In genomic region chr5:135543151-135543818, GRCh38 we compare ENCODE assay signal across 13 cellular contexts. TPM values are rescaled to one million over a fixed set of nuclear protein-coding genes. Genes with fewer than 3 reads are reported as not detected.
DNase-seq lines count a peak whose midpoint lies in the region; ATAC-seq, FAIRE-seq and TF ChIP-seq lines count a peak whose summit lies in the region.
"Had no signal": no experiment of that assay in that cellular context is flagged by ENCODE, and none has a peak within 500 bp of the region (broad histone marks: within the 10 kb centered on the region; RNA-seq: fewer than 3 reads in every experiment).

No MANE protein-coding gene starts in this region.

- no peak for DNase-seq in activated T-cell treated with anti-CD3 and anti-CD28 coated beads, Interleukin-2, amount 50 U/mL, for 72 hours
- DNase-seq in activated T-cell treated with anti-CD3 and anti-CD28 coated beads, Interleukin-2, amount 50 U/mL, for 48 hours: no peak
- no peak for DNase-seq in activated T-helper 1 cell treated with anti-CD3 and anti-CD28 coated beads, Interleukin-12 subunit alpha, Interleukin-12 subunit beta, Interleukin-2, Interleukin-4 antibody, amounts not matched to agents 30 ng/mL and 10 ng/mL and 1 ng/mL, durations not matched to agents 14 hours and 24 hours and 36 hours (ENCODE audit: low spot score)
- DNase-seq in lower leg skin (ENCODE audit: low spot score in 2 of 2) (no peak), thoracic aorta (ENCODE audit: low spot score) (no peak), AG08396 (ENCODE audit: low spot score) (no peak), superior temporal gyrus (ENCODE audit: extremely low spot score) (no peak), pancreas (no peak)
- DNase-seq: DMS 273 treated with DMSO at 0.1 percent for 48 hours; NCI-H345; stimulated activated naive CD4-positive, alpha-beta T cell treated with Interleukin-2 at 50 U/mL for 16 hours had no signal

- no peak for FAIRE-seq in pancreas (lab: Jason Lieb, UNC)

- H3K9me3 ChIP-seq in thoracic aorta: no peaks in the 10 kb centered on the region
- no peaks in the 10 kb centered on the region for H3K9me3 ChIP-seq in pancreas

- no peak overlapping the region for H3K27ac Mint-ChIP-seq in activated T-cell treated with anti-CD3 and anti-CD28 coated beads, Interleukin-2, amount 50 U/mL, for 72 hours
- no peak overlapping the region for H3K27ac Mint-ChIP-seq in activated T-helper 1 cell treated with anti-CD3 and anti-CD28 coated beads, Interleukin-12 subunit alpha, Interleukin-12 subunit beta, Interleukin-2, Interleukin-4 antibody, amounts not matched to agents 30 ng/mL and 10 ng/mL and 1 ng/mL, durations not matched to agents 14 hours and 24 hours and 36 hours
- H3K27ac Mint-ChIP-seq: activated naive CD4-positive, alpha-beta T cell treated with anti-CD3 and anti-CD28 coated beads, Interleukin-2, amount 50 U/mL, for 72 hours had no signal

- peaks cover 14% of the 10 kb centered on the region for H3K4me1 Mint-ChIP-seq in activated T-cell treated with anti-CD3 and anti-CD28 coated beads, Interleukin-2, amount 50 U/mL, for 72 hours (ENCODE audit: low read depth)
- peaks cover 10% of the 10 kb centered on the region for H3K4me1 Mint-ChIP-seq in activated T-helper 1 cell treated with anti-CD3 and anti-CD28 coated beads, Interleukin-12 subunit alpha, Interleukin-12 subunit beta, Interleukin-2, Interleukin-4 antibody, amounts not matched to agents 30 ng/mL and 10 ng/mL and 1 ng/mL, durations not matched to agents 14 hours and 24 hours and 36 hours (ENCODE audit: low read depth)

- WGBS in lower leg skin, 2 donors: 40 to 53% methylated on average over 22 to 32 of the region's 34 CpGs
- WGBS in pancreas, 2 donors: 14 to 15% methylated on average over 34 of the region's 34 CpGs

- peaks cover 85% of the 10 kb centered on the region for H3K27me3 Mint-ChIP-seq in activated T-cell treated with anti-CD3 and anti-CD28 coated beads, Interleukin-2, amount 50 U/mL, for 72 hours (ENCODE audit: low read depth)
- peaks cover 80% of the 10 kb centered on the region for H3K27me3 Mint-ChIP-seq in activated T-helper 1 cell treated with anti-CD3 and anti-CD28 coated beads, Interleukin-12 subunit alpha, Interleukin-12 subunit beta, Interleukin-2, Interleukin-4 antibody, amounts not matched to agents 30 ng/mL and 10 ng/mL and 1 ng/mL, durations not matched to agents 14 hours and 24 hours and 36 hours (ENCODE audit: insufficient read depth)

- no peaks in the 10 kb centered on the region for H3K36me3 Mint-ChIP-seq in activated T-cell treated with anti-CD3 and anti-CD28 coated beads, Interleukin-2, amount 50 U/mL, for 72 hours (ENCODE audit: insufficient read depth in 2 of 2)
- peaks cover 1% of the 10 kb centered on the region for H3K36me3 Mint-ChIP-seq in activated T-helper 1 cell treated with anti-CD3 and anti-CD28 coated beads, Interleukin-12 subunit alpha, Interleukin-12 subunit beta, Interleukin-2, Interleukin-4 antibody, amounts not matched to agents 30 ng/mL and 10 ng/mL and 1 ng/mL, durations not matched to agents 14 hours and 24 hours and 36 hours (ENCODE audit: low read depth)

- peaks cover 9% of the 10 kb centered on the region for H3K27me3 ChIP-seq in thoracic aorta (replicated peaks; ENCODE audit: insufficient read depth)
- H3K27me3 ChIP-seq in pancreas: peaks cover 0 to 28% (median 1%) of the 10 kb centered on the region in 4 donors

- H3K36me3 ChIP-seq in thoracic aorta (no peaks in the 10 kb centered on the region), pancreas (no peaks in the 10 kb centered on the region)

- peak overlapping the region; percentile 55 to 58 for H3K4me3 Mint-ChIP-seq in activated T-cell treated with anti-CD3 and anti-CD28 coated beads, Interleukin-2, amount 50 U/mL, for 72 hours
- peak overlapping the region; percentile 53 for H3K4me3 Mint-ChIP-seq in activated T-helper 1 cell treated with anti-CD3 and anti-CD28 coated beads, Interleukin-12 subunit alpha, Interleukin-12 subunit beta, Interleukin-2, Interleukin-4 antibody, amounts not matched to agents 30 ng/mL and 10 ng/mL and 1 ng/mL, durations not matched to agents 14 hours and 24 hours and 36 hours

- peaks cover 8 to 20% of the 10 kb centered on the region in 2 donors for H3K4me1 ChIP-seq in thoracic aorta (ENCODE audit: control insufficient read depth in 1 of 2, low read depth in 2 of 2)
- H3K4me1 ChIP-seq in pancreas: peaks cover 0 to 8% (median 0%) of the 10 kb centered on the region in 3 donors

- intact Hi-C loops in activated T-helper 1 cell treated with anti-CD3 and anti-CD28 coated beads, Interleukin-12 subunit alpha, Interleukin-12 subunit beta, Interleukin-2, Interleukin-4 antibody, amounts not matched to agents 30 ng/mL and 10 ng/mL and 1 ng/mL, durations not matched to agents 14 hours and 24 hours and 36 hours (cut with micrococcal nuclease): loop anchor here (5.0 kb wide), 1 partner anchor 511 kb away; the partner anchor contains the start of gene PITX1
- intact Hi-C loops in lower leg skin (cut with DNase I; ENCODE audit: low total_unique reads): no loop called here
- intact Hi-C loops in pancreas (cut with DNase I): no loop called here

- H3K9me3 Mint-ChIP-seq in activated T-cell treated with anti-CD3 and anti-CD28 coated beads, Interleukin-2, amount 50 U/mL, for 72 hours: no peaks in the 10 kb centered on the region
- H3K9me3 Mint-ChIP-seq in activated T-helper 1 cell treated with anti-CD3 and anti-CD28 coated beads, Interleukin-12 subunit alpha, Interleukin-12 subunit beta, Interleukin-2, Interleukin-4 antibody, amounts not matched to agents 30 ng/mL and 10 ng/mL and 1 ng/mL, durations not matched to agents 14 hours and 24 hours and 36 hours: no peaks in the 10 kb centered on the region
- H3K9me3 Mint-ChIP-seq: activated naive CD4-positive, alpha-beta T cell treated with anti-CD3 and anti-CD28 coated beads, Interleukin-2, amount 50 U/mL, for 72 hours had no signal

- TF ChIP-seq CTCF in lower leg skin (IDR thresholded peaks at IDR 0.05): no peak
- no peak for TF ChIP-seq CTCF in thoracic aorta (IDR thresholded peaks at IDR 0.05)
- TF ChIP-seq CTCF in pancreas (IDR thresholded peaks at IDR 0.05): no peak

- H3K27ac ChIP-seq in thoracic aorta (no peak overlapping the region), pancreas (no peak overlapping the region)

- H3K4me3 ChIP-seq in lower leg skin (ENCODE audit: low read depth, poor library complexity, severe bottlenecking) (peak overlapping the region; percentile 19), thoracic aorta (peak overlapping the region; percentile 72), pancreas (peak overlapping the region in 2 of 4 donors; percentile 24 to 40)

- ATAC-seq in activated T-cell treated with anti-CD3 and anti-CD28 coated beads, Interleukin-2, amount 50 U/mL, for 72 hours (replicated peaks in 1 of 2): peak in 1 of 2 donors; percentile 36
- ATAC-seq in thoracic aorta (ENCODE audit: insufficient number of reproducible peaks, low FRiP score, low read depth): no peak
- no peak for ATAC-seq in pancreas

- no peak for TF ChIP-seq POLR2A in lower leg skin (IDR thresholded peaks at IDR 0.05)

RNA-seq across cellular contexts. Expression of gene NEUROG1, which starts 7.5 kb away (rescaled TPM):
- not detected for total RNA-seq in activated T-cell treated with anti-CD3 and anti-CD28 coated beads, Interleukin-2, amount 50 U/mL, for 72 hours
- total RNA-seq in activated T-helper 1 cell treated with anti-CD3 and anti-CD28 coated beads, Interleukin-12 subunit alpha, Interleukin-12 subunit beta, Interleukin-2, Interleukin-4 antibody, amounts not matched to agents 30 ng/mL and 10 ng/mL and 1 ng/mL, durations not matched to agents 14 hours and 24 hours and 36 hours: not detected in 2 replicates
- total RNA-seq in lower leg skin (not detected), thoracic aorta (not detected), pancreas (not detected)
- not detected for polyA plus RNA-seq in pancreas
- total RNA-seq: activated naive CD4-positive, alpha-beta T cell treated with anti-CD3 and anti-CD28 coated beads, Interleukin-2, amount 50 U/mL, for 72 hours; left colon had no signal

RNA-seq across cellular contexts. Expression of gene CXCL14, which starts 35.5 kb away (rescaled TPM):
- total RNA-seq in activated T-cell treated with anti-CD3 and anti-CD28 coated beads, Interleukin-2, amount 50 U/mL, for 72 hours: not detected
- not detected in 2 replicates for total RNA-seq in activated T-helper 1 cell treated with anti-CD3 and anti-CD28 coated beads, Interleukin-12 subunit alpha, Interleukin-12 subunit beta, Interleukin-2, Interleukin-4 antibody, amounts not matched to agents 30 ng/mL and 10 ng/mL and 1 ng/mL, durations not matched to agents 14 hours and 24 hours and 36 hours
- total RNA-seq in lower leg skin (100 to 1,000 TPM; 157 to 344 (median 251) TPM), thoracic aorta (10 to 100 TPM; 27.5 to 28.7 TPM), pancreas (10 to 100 TPM in 2 of 6 donors, 1 to 10 TPM in 3, under 1 TPM in 1; 0.93 to 19.6 (median 2.4) TPM)
- 1 to 10 TPM; 5.9 to 9.5 TPM for polyA plus RNA-seq in pancreas
- total RNA-seq: activated naive CD4-positive, alpha-beta T cell treated with anti-CD3 and anti-CD28 coated beads, Interleukin-2, amount 50 U/mL, for 72 hours had no signal

Comparison
In these comparisons a context has a peak if more than half of its experiments do, and no peak if none do; other contexts are left out.
1. RNA of gene CXCL14, which starts 35.5 kb away (total RNA-seq): 157 to 344 TPM in lower leg skin; 27.5 to 28.7 TPM in thoracic aorta, 0.93 to 19.6 TPM in pancreas, not detected in activated T-cell treated with anti-CD3 and anti-CD28 coated beads, Interleukin-2, amount 50 U/mL, for 72 hours and not detected in activated T-helper 1 cell treated with anti-CD3 and anti-CD28 coated beads, Interleukin-12 subunit alpha, Interleukin-12 subunit beta, Interleukin-2, Interleukin-4 antibody, amounts not matched to agents 30 ng/mL and 10 ng/mL and 1 ng/mL, durations not matched to agents 14 hours and 24 hours and 36 hours; every median in the first group is over 4 times any median in the second.